1 cellular context compared by ENCODE assay signal in genomic region chr7:144588535-144588934, GRCh38.
TF ChIP-seq lines count a peak whose summit lies in the region.

No MANE protein-coding gene starts in this region.

TF ChIP-seq in H1, 55 proteins besides CTCF, POLR2A, EP300 and RAD21 (continued from another document):
- TF ChIP-seq HDAC6 (IDR thresholded peaks at IDR 0.05; ENCODE audit: low read depth, low read length) = no peak
- TF ChIP-seq SP4 (IDR thresholded peaks at IDR 0.05; ENCODE audit: low read length) = no peak
- no peak for TF ChIP-seq MAFK (IDR thresholded peaks at IDR 0.05; ENCODE audit: low read depth, low read length)
TF ChIP-seq in H1: peak in this region for 0.
